Comparison of ENCODE assay signal across 1 cellular context in the genomic region with DNA sequence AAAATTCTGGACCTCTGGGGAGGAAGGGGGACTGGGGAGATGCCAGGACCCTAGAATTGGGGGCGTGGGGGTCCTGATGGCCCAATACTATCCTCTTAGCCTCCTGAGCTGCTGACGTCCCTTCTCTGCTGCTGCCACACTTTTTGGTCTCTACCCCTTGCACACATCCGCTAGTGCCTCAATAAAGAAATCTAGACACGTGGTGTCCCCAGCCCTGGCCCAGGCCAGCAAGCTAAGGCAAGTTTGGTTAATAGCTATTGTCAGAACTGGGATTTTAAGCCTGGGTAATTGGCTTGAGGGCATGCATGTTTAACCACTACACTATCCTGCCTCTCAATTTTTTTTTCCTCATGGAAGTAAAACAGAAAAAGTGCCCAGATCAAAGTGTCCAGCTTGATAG.
TF ChIP-seq lines count a peak whose summit lies in the region.

No MANE protein-coding gene starts in this region.

TF ChIP-seq in SK-N-SH, 30 proteins besides CTCF, POLR2A, EP300 and RAD21 (continued from another document):
- TF ChIP-seq IRF3 (IDR thresholded peaks at IDR 0.05; ENCODE audit: low read depth, low read length) (no peak), FOXJ3 (CRISPR knock-in tag; IDR thresholded peaks at IDR 0.05) (no peak), GATA2 (CRISPR knock-in tag; IDR thresholded peaks at IDR 0.05) (no peak), NFIC (IDR thresholded peaks at IDR 0.05; ENCODE audit: borderline replicate concordance) (no peak)
